ENCODE assay signal across 8 cellular contexts in the genomic region with DNA sequence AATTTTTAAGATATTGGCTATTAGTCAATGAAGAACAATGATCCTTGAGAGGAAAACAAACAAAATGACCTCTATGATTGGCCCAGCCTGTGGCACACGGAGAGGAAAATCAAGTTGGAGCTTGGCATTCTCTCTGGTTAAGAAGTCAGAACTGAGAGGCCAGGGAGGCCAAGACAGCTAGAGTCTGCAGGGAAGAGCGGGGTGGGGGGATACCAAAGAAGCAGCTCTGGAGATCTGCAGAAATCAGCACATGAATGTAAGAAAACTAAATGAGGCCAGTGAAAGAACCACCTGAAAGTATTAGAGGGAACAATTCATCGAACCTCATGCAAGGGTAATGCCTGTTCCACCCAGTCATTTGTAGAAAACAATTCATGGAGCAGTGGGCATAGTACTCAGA. TPM values are rescaled to one million over a fixed set of nuclear protein-coding genes. Genes with fewer than 3 reads are reported as not detected.
"Had no signal": no experiment of that assay in that cellular context is flagged by ENCODE, and none has a peak within 500 bp of the region (broad histone marks: within the 10 kb centered on the region; RNA-seq: fewer than 3 reads in every experiment).

No MANE protein-coding gene starts in this region.

- DNase-seq: GM23248, HCEC 1CT, IMR-90, KG1 had no signal

- FAIRE-seq: H1, H54, K562 had no signal

- H3K4me3 ChIP-seq: GM23248, K562 had no signal

- H3K27ac ChIP-seq: GM23248, HL-60 had no signal

- H2AFZ ChIP-seq: GM23248 had no signal

- ATAC-seq: K562 had no signal

- H3K9ac ChIP-seq: GM23248 had no signal

RNA-seq across cellular contexts. Expression of gene C1orf115, which starts 23.8 kb away (rescaled TPM):
- total RNA-seq: K562 had no signal
- polyA plus RNA-seq: K562 had no signal
